Comparison of ENCODE assay signal across 10 cellular contexts in genomic region chr10:132407243-132407746, GRCh38. TPM values are rescaled to one million over a fixed set of nuclear protein-coding genes. Genes with fewer than 3 reads are reported as not detected.
DNase-seq lines count a peak whose midpoint lies in the region; ATAC-seq and TF ChIP-seq lines count a peak whose summit lies in the region.
"Had no signal": no experiment of that assay in that cellular context is flagged by ENCODE, and none has a peak within 500 bp of the region (broad histone marks: within the 10 kb centered on the region; RNA-seq: fewer than 3 reads in every experiment).

No MANE protein-coding gene starts in this region.

- no peaks in the 10 kb centered on the region for H3K9me3 Mint-ChIP-seq in activated naive CD8-positive, alpha-beta T cell (ENCODE audit: low read depth)
- H3K9me3 Mint-ChIP-seq in activated naive CD8-positive, alpha-beta T cell treated with anti-CD3 and anti-CD28 coated beads, Interleukin-2, amount 50 U/mL, for 24 hours = no peaks in the 10 kb centered on the region
- H3K9me3 Mint-ChIP-seq in naive thymus-derived CD8-positive, alpha-beta T cell = no peaks in the 10 kb centered on the region

- H3K4me3 ChIP-seq in esophagus muscularis mucosa (peak overlapping the region in 3 of 4 donors; percentile 19 to 26 (median 21)), GM23248 (no peak overlapping the region)
- H3K4me3 ChIP-seq: GM12878 had no signal

- H3K9me3 ChIP-seq in esophagus muscularis mucosa = no peaks in the 10 kb centered on the region
- H3K9me3 ChIP-seq in GM23248 (ENCODE audit: low read depth) = no peaks in the 10 kb centered on the region

- no peaks in the 10 kb centered on the region for H3K27me3 Mint-ChIP-seq in activated naive CD8-positive, alpha-beta T cell
- no peaks in the 10 kb centered on the region for H3K27me3 Mint-ChIP-seq in activated naive CD8-positive, alpha-beta T cell treated with anti-CD3 and anti-CD28 coated beads, Interleukin-2, amount 50 U/mL, for 24 hours
- H3K27me3 Mint-ChIP-seq in naive thymus-derived CD8-positive, alpha-beta T cell = no peaks in the 10 kb centered on the region

- in situ Hi-C loops in GM23248 (cut with MboI) = no loop called here

- no peaks in the 10 kb centered on the region for H3F3A ChIP-seq in GM23248 (ENCODE audit: insufficient read depth)

- H3K36me3 ChIP-seq in esophagus muscularis mucosa = peaks cover 10 to 36% (median 31%) of the 10 kb centered on the region in 4 donors
- H3K36me3 ChIP-seq in GM23248 (ENCODE audit: low read depth) = no peaks in the 10 kb centered on the region

- 74% methylated on average over 9 of the region's 12 CpGs for WGBS in esophagus muscularis mucosa
- 88 to 98% methylated on average over 9 to 11 of the region's 12 CpGs for WGBS in GM23248 (ENCODE audit: low coverage in 1 of 2, low lambda C conversion rate in 2 of 2, missing lambda C conversion rate in 2 of 2), 2 experiments

- intact Hi-C loops in esophagus muscularis mucosa (cut with DNase I) = no loop called here

- H4K20me1 ChIP-seq in GM23248 (ENCODE audit: insufficient read depth) = no peaks in the 10 kb centered on the region

- no peak overlapping the region for H3K4me2 ChIP-seq in GM23248 (ENCODE audit: unreplicated experiment)

- no peak for DNase-seq in activated naive CD8-positive, alpha-beta T cell treated with anti-CD3 and anti-CD28 coated beads, Interleukin-2, amount 50 U/mL, for 24 hours
- DNase-seq in esophagus muscularis mucosa (ENCODE audit: extremely low spot score) (no peak), GDM1 (lab: John Stamatoyannopoulos, UW) (no peak), NOMO-1 treated with DMSO at 0.1 percent for 48 hours (lab: John Stamatoyannopoulos, UW; ENCODE audit: unreplicated experiment) (no peak), GM23248 (no peak)
- DNase-seq in naive thymus-derived CD8-positive, alpha-beta T cell = no peak
- no peak for DNase-seq in effector CD4-positive, alpha-beta T cell
- DNase-seq: retina had no signal

- no peaks in the 10 kb centered on the region for H3K9me2 ChIP-seq in GM23248 (ENCODE audit: insufficient read depth)

- H3K4me3 Mint-ChIP-seq in activated naive CD8-positive, alpha-beta T cell = peak overlapping the region; percentile 38
- no peak overlapping the region for H3K4me3 Mint-ChIP-seq in activated naive CD8-positive, alpha-beta T cell treated with anti-CD3 and anti-CD28 coated beads, Interleukin-2, amount 50 U/mL, for 24 hours
- H3K4me3 Mint-ChIP-seq in naive thymus-derived CD8-positive, alpha-beta T cell = peak overlapping the region in 8 of 10 donors; percentile 44 to 80 (median 64)

- H3K79me2 ChIP-seq in GM23248 (ENCODE audit: insufficient read depth) = no peaks in the 10 kb centered on the region

- ATAC-seq in activated naive CD8-positive, alpha-beta T cell treated with anti-CD3 and anti-CD28 coated beads, Interleukin-2, amount 50 U/mL, for 24 hours = no peak
- peak in 1 of 2 donors; percentile 12 for ATAC-seq in naive thymus-derived CD8-positive, alpha-beta T cell

- TF ChIP-seq CTCF in esophagus muscularis mucosa (IDR thresholded peaks at IDR 0.05) = no peak

- H3K27me3 ChIP-seq in esophagus muscularis mucosa = no peaks in the 10 kb centered on the region
- no peaks in the 10 kb centered on the region for H3K27me3 ChIP-seq in GM23248 (replicated peaks; ENCODE audit: insufficient read depth)

- H3K4me1 ChIP-seq in esophagus muscularis mucosa = peaks cover 44 to 60% (median 56%) of the 10 kb centered on the region in 4 donors
- 0 out of 2 replicates have a peak, but pooled peaks cover 3% of the 10 kb centered on the region for H3K4me1 ChIP-seq in GM23248 (ENCODE audit: insufficient read depth)

- H3K27ac ChIP-seq in esophagus muscularis mucosa (replicated peaks in 1 of 4) (peak overlapping the region; percentile 76 to 83 (median 78)), GM23248 (no peak overlapping the region)

- no peaks in the 10 kb centered on the region for H3K36me3 Mint-ChIP-seq in activated naive CD8-positive, alpha-beta T cell
- no peaks in the 10 kb centered on the region for H3K36me3 Mint-ChIP-seq in activated naive CD8-positive, alpha-beta T cell treated with anti-CD3 and anti-CD28 coated beads, Interleukin-2, amount 50 U/mL, for 24 hours (ENCODE audit: low read depth)
- H3K36me3 Mint-ChIP-seq in naive thymus-derived CD8-positive, alpha-beta T cell = peaks cover 0 to 12% (median 2%) of the 10 kb centered on the region in 3 donors

- no peak overlapping the region for H2AFZ ChIP-seq in GM23248

- no peak for TF ChIP-seq POLR2A in esophagus muscularis mucosa (IDR thresholded peaks at IDR 0.05; ENCODE audit: low read depth)

- no peak overlapping the region for H3K9ac ChIP-seq in GM23248

- H3K4me1 Mint-ChIP-seq in activated naive CD8-positive, alpha-beta T cell (ENCODE audit: low read depth) = peaks cover 9% of the 10 kb centered on the region
- H3K4me1 Mint-ChIP-seq in activated naive CD8-positive, alpha-beta T cell treated with anti-CD3 and anti-CD28 coated beads, Interleukin-2, amount 50 U/mL, for 24 hours = peaks cover 5% of the 10 kb centered on the region
- H3K4me1 Mint-ChIP-seq in naive thymus-derived CD8-positive, alpha-beta T cell = peaks cover 12 to 31% (median 28%) of the 10 kb centered on the region in 4 donors

- no peak for TF ChIP-seq EP300 in esophagus muscularis mucosa (IDR thresholded peaks at IDR 0.05)

- H3K27ac Mint-ChIP-seq in activated naive CD8-positive, alpha-beta T cell = no peak overlapping the region
- H3K27ac Mint-ChIP-seq in activated naive CD8-positive, alpha-beta T cell treated with anti-CD3 and anti-CD28 coated beads, Interleukin-2, amount 50 U/mL, for 24 hours = no peak overlapping the region
- peak overlapping the region in 6 of 10 donors; percentile 9 to 83 (median 74) for H3K27ac Mint-ChIP-seq in naive thymus-derived CD8-positive, alpha-beta T cell

- POLR2A ChIA-PET in naive thymus-derived CD8-positive, alpha-beta T cell (lab: Charles Lee) = interaction anchor here (2.6 kb wide), 1 partner anchor 9 kb away, joined by 8 read pairs; no protein-coding TSS in a partner anchor

RNA-seq across cellular contexts. Expression of gene PWWP2B, which starts 10.3 kb away (rescaled TPM):
- 10 to 100 TPM; 11.8 to 25.5 (median 14.3) TPM for total RNA-seq in esophagus muscularis mucosa
- 10 to 100 TPM in 1 of 2 experiments, 1 to 10 TPM in 1; 9.1 to 10.2 TPM for total RNA-seq in naive thymus-derived CD8-positive, alpha-beta T cell
- polyA plus RNA-seq in naive thymus-derived CD8-positive, alpha-beta T cell = 1 to 10 TPM; 1.2 to 2.9 (median 1.9) TPM
- 2.4 and 5.8 TPM in 2 replicates for total RNA-seq in GM23248 (2014; rRNA removed; shearing (Covaris generic))
- polyA plus RNA-seq in GM23248 (2016; fragmentation: Nextera tagmentation; extraction: Ambion mirVana) = 0.66 TPM in 2 replicates

Comparison
In these comparisons a context has a peak if more than half of its experiments do, and no peak if none do; other contexts are left out.
1. H3K27ac Mint-ChIP-seq: peak in naive thymus-derived CD8-positive, alpha-beta T cell (6 of 10); none in activated naive CD8-positive, alpha-beta T cell (single experiment) and activated naive CD8-positive, alpha-beta T cell treated with anti-CD3 and anti-CD28 coated beads, Interleukin-2, amount 50 U/mL, for 24 hours (single experiment).